Comparison of ENCODE assay signal across 4 cellular contexts in genomic region chr5:66987540-66987939, GRCh38.
TF ChIP-seq lines count a peak whose summit lies in the region.

No MANE protein-coding gene starts in this region.

TF ChIP-seq in IMR-90, 13 proteins besides CTCF, POLR2A, EP300 and RAD21:
- TF ChIP-seq ELK1 (IDR thresholded peaks at IDR 0.05; ENCODE audit: borderline replicate concordance, low read depth, low read length) (no peak), MAZ (IDR thresholded peaks at IDR 0.05; ENCODE audit: borderline replicate concordance, low read depth, low read length) (no peak), NFE2L2 (IDR thresholded peaks at IDR 0.05; ENCODE audit: low read depth, low read length) (no peak)

TF ChIP-seq in endothelial cell of umbilical vein, 7 proteins besides CTCF, POLR2A, EP300 and RAD21:
- TF ChIP-seq MAX (IDR thresholded peaks at IDR 0.05; ENCODE audit: insufficient read depth, insufficient read length) (no peak), JUN (IDR thresholded peaks at IDR 0.05; ENCODE audit: borderline replicate concordance, insufficient read depth, insufficient read length, low read depth) (no peak), GATA2 (IDR thresholded peaks at IDR 0.05; ENCODE audit: insufficient read depth, insufficient read length, low read depth, low read length) (no peak), FOS (IDR thresholded peaks at IDR 0.05; ENCODE audit: borderline replicate concordance, insufficient read depth, low read length) (no peak), POLR2AphosphoS5 (IDR thresholded peaks at IDR 0.05; ENCODE audit: insufficient read depth, low read depth, low read length) (no peak), EZH2 (IDR thresholded peaks at IDR 0.05; ENCODE audit: borderline replicate concordance, low read depth, low read length, severe bottlenecking) (no peak), MYC (IDR thresholded peaks at IDR 0.05; ENCODE audit: low read depth, low read length) (no peak)
TF ChIP-seq in endothelial cell of umbilical vein: peak in this region for 0.

TF ChIP-seq in HepG2, 621 proteins besides CTCF, POLR2A, EP300 and RAD21:
- no peak for TF ChIP-seq RXRA (CRISPR knock-in tag; IDR thresholded peaks at IDR 0.05)
- TF ChIP-seq ZNF574 (CRISPR knock-in tag; IDR thresholded peaks at IDR 0.05) = no peak
- no peak for TF ChIP-seq FLYWCH1 (CRISPR knock-in tag; IDR thresholded peaks at IDR 0.05)
- TF ChIP-seq BCL3 (CRISPR knock-in tag; IDR thresholded peaks at IDR 0.05) = no peak
- no peak for TF ChIP-seq HNF4G (IDR thresholded peaks at IDR 0.05; ENCODE audit: borderline replicate concordance, low read depth, low read length)
- no peak for TF ChIP-seq HNF4G (CRISPR knock-in tag; IDR thresholded peaks at IDR 0.05; ENCODE audit: borderline replicate concordance, low read depth)
- no peak for TF ChIP-seq ZNF780A (CRISPR knock-in tag; IDR thresholded peaks at IDR 0.05)
- TF ChIP-seq PHF5A (CRISPR knock-in tag; IDR thresholded peaks at IDR 0.05; ENCODE audit: low read depth, unreplicated experiment) = no peak

TF ChIP-seq in WTC11, 78 proteins besides CTCF, POLR2A, EP300 and RAD21:
- no peak for TF ChIP-seq KAT7 (CRISPR knock-in tag; IDR thresholded peaks at IDR 0.05; ENCODE audit: borderline replicate concordance)
- no peak for TF ChIP-seq MYBL2 (CRISPR knock-in tag; IDR thresholded peaks at IDR 0.05)
- no peak for TF ChIP-seq TCF7 (CRISPR knock-in tag; IDR thresholded peaks at IDR 0.05; ENCODE audit: low read depth)
- no peak for TF ChIP-seq USF2 (CRISPR knock-in tag; IDR thresholded peaks at IDR 0.05)
